ENCODE assay signal across 8 cellular contexts in the genomic region with DNA sequence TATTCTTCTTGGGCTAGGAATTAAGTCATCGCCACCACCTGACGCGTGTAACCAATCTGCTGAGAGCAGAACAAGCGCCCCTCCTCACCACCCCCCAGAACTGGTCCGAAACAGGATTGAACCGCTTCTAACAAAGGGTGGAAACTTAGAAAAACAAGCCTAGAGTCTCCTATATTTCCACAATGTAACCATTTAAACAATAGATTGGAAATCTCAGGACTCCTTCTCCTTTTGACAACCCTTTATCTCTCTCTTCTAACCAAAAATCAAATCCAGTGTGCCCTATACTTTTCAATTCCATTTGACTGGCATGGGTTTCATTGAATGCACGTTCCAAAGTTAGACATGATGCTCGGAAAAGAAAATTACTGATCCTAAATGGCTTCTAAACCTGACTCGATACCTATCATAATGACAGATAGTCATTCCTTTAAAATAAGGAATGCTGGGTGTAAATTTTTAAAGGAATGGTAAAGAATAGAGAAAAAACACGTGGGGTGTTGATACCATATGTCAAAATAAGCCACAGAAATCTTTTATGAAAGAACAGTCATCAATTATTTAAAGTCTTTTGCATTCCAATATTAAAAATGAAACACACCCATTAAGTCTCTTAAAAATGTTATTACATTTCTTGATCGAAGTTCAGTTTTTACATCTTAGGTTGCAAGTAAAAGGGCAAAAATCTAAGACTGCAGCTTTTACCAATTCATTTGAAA. TPM values are rescaled to one million over a fixed set of nuclear protein-coding genes. Genes with fewer than 3 reads are reported as not detected.
DNase-seq lines count a peak whose midpoint lies in the region; ATAC-seq, FAIRE-seq and TF ChIP-seq lines count a peak whose summit lies in the region.

No MANE protein-coding gene starts in this region.

- H3K36me3 Mint-ChIP-seq in activated T-helper 1 cell treated with anti-CD3 and anti-CD28 coated beads, Interleukin-12 subunit alpha, Interleukin-12 subunit beta, Interleukin-2, Interleukin-4 antibody, amounts not matched to agents 30 ng/mL and 10 ng/mL and 1 ng/mL, durations not matched to agents 14 hours and 24 hours and 36 hours (ENCODE audit: low read depth) = peaks cover 11% of the 10 kb centered on the region
- peaks cover 13% of the 10 kb centered on the region for H3K36me3 Mint-ChIP-seq in natural killer cell

- WGBS in A549 (ENCODE audit: missing lambda C conversion rate) = 2% methylated on average over 11 of the region's 11 CpGs

- no peak for FAIRE-seq in A549 (lab: Jason Lieb, UNC)

- peaks cover 3% of the 10 kb centered on the region for H3K27me3 Mint-ChIP-seq in activated T-helper 1 cell treated with anti-CD3 and anti-CD28 coated beads, Interleukin-12 subunit alpha, Interleukin-12 subunit beta, Interleukin-2, Interleukin-4 antibody, amounts not matched to agents 30 ng/mL and 10 ng/mL and 1 ng/mL, durations not matched to agents 14 hours and 24 hours and 36 hours (ENCODE audit: insufficient read depth)
- H3K27me3 Mint-ChIP-seq in natural killer cell (ENCODE audit: low read depth in 2 of 2) = no peaks in the 10 kb centered on the region

- in situ Hi-C loops in Panc1 (cut with HindIII; ENCODE audit: low pct_unique_long_range_greater_than_20kb, low sequenced_read_pairs) = no loop called here

- intact Hi-C loops in Panc1 (cut with micrococcal nuclease; ENCODE audit: unreplicated experiment) = loop anchor here (5.0 to 10.0 kb wide), 2 partner anchors 70 to 447 kb away; no protein-coding TSS in a partner anchor
- intact Hi-C loops in activated T-helper 1 cell treated with anti-CD3 and anti-CD28 coated beads, Interleukin-12 subunit alpha, Interleukin-12 subunit beta, Interleukin-2, Interleukin-4 antibody, amounts not matched to agents 30 ng/mL and 10 ng/mL and 1 ng/mL, durations not matched to agents 14 hours and 24 hours and 36 hours (cut with micrococcal nuclease) = loop anchor here (2.0 kb wide), 2 partner anchors 49 to 853 kb away; a partner anchor contains a TSS
- intact Hi-C loops in natural killer cell (cut with micrococcal nuclease) = loop anchor here (2.0 to 5.0 kb wide), 3 partner anchors 219 to 855 kb away; a partner anchor contains a TSS

- TF ChIP-seq CTCF in A549 (IDR thresholded peaks at IDR 0.05) = no peak
- TF ChIP-seq CTCF in Panc1 (IDR thresholded peaks at IDR 0.05) = no peak
- no peak for TF ChIP-seq CTCF in fibroblast of mammary gland (conservative IDR thresholded peaks at IDR 0.05; ENCODE audit: control insufficient read depth, insufficient read depth, low read depth, low read length)
- no peak for TF ChIP-seq CTCF in natural killer cell (IDR thresholded peaks at IDR 0.05)

- TF ChIP-seq EP300 in A549 (IDR thresholded peaks at IDR 0.05) = no peak

- DNase-seq in A549 (ENCODE audit: low read depth in 1 of 2, low spot score in 1 of 2) (peak; percentile 65 to 81), HuH-7.5 (ENCODE audit: low spot score) (peak; percentile 66), Panc1 (ENCODE audit: low read depth, low spot score) (peak; percentile 66), fibroblast of mammary gland (ENCODE audit: low read depth) (peak; percentile 89), natural killer cell (peak; percentile 69)
- peak; percentile 62 for DNase-seq in activated T-helper 1 cell treated with anti-CD3 and anti-CD28 coated beads, Interleukin-12 subunit alpha, Interleukin-12 subunit beta, Interleukin-2, Interleukin-4 antibody, amounts not matched to agents 30 ng/mL and 10 ng/mL and 1 ng/mL, durations not matched to agents 14 hours and 24 hours and 36 hours (ENCODE audit: low spot score)
- DNase-seq in stimulated activated naive CD4-positive, alpha-beta T cell (lab: John Stamatoyannopoulos, UW) = peak; percentile 51 to 92 (median 85)

- H3K4me1 ChIP-seq in A549 (peaks cover 19% of the 10 kb centered on the region; the same call in 2 of the 3 replicates), Panc1 (ENCODE audit: control insufficient read depth, insufficient read depth, low read length) (peaks cover 22% of the 10 kb centered on the region; the same call in 1 of the 2 replicates)

- H3K27ac ChIP-seq in A549 (peak overlapping the region; percentile 91 to 96), Panc1 (ENCODE audit: low read length) (peak overlapping the region; percentile 99)

- no peaks in the 10 kb centered on the region for H3K9me3 Mint-ChIP-seq in activated T-helper 1 cell treated with anti-CD3 and anti-CD28 coated beads, Interleukin-12 subunit alpha, Interleukin-12 subunit beta, Interleukin-2, Interleukin-4 antibody, amounts not matched to agents 30 ng/mL and 10 ng/mL and 1 ng/mL, durations not matched to agents 14 hours and 24 hours and 36 hours
- no peaks in the 10 kb centered on the region for H3K9me3 Mint-ChIP-seq in natural killer cell

- H3K4me3 Mint-ChIP-seq in activated T-helper 1 cell treated with anti-CD3 and anti-CD28 coated beads, Interleukin-12 subunit alpha, Interleukin-12 subunit beta, Interleukin-2, Interleukin-4 antibody, amounts not matched to agents 30 ng/mL and 10 ng/mL and 1 ng/mL, durations not matched to agents 14 hours and 24 hours and 36 hours = peak overlapping the region; percentile 98
- H3K4me3 Mint-ChIP-seq in natural killer cell = peak overlapping the region; percentile 99

- POLR2A ChIA-PET in A549 (lab: Yijun Ruan, JAX) (interaction anchor here (1.7 to 3.2 kb wide), 5 partner anchors 9 to 399 kb away, joined by 5 to 67 read pairs (median 23); no protein-coding TSS in a partner anchor), Panc1 (lab: Charles Lee) (no interaction called here)

- H3K36me3 ChIP-seq in Panc1 (ENCODE audit: control insufficient read depth, insufficient read depth, low read length) = peaks cover 22% of the 10 kb centered on the region

- TF ChIP-seq RAD21 in A549 (conservative IDR thresholded peaks at IDR 0.05 in 1 of 2, IDR thresholded peaks at IDR 0.05 in 1 of 2) = no peak

- H3K4me3 ChIP-seq in A549 = peak overlapping the region; percentile 60
- peak overlapping the region; percentile 72 to 84 for H3K4me3 ChIP-seq in Panc1 (ENCODE audit: low read depth in 2 of 2, low read length in 2 of 2)
- peak overlapping the region; percentile 83 for H3K4me3 ChIP-seq in fibroblast of mammary gland (ENCODE audit: control insufficient read depth, low read depth, low read length)

- no peak for TF ChIP-seq POLR2A in A549 (IDR thresholded peaks at IDR 0.05; ENCODE audit: low read length)

- peak overlapping the region; percentile 69 for H3K4me2 ChIP-seq in A549

- ATAC-seq in A549 (peak in 1 of 2 experiments; percentile 45; a peak in 3 of 6 replicates), GM18868 (IDR thresholded peaks at IDR 0.05; ENCODE audit: unreplicated experiment) (peak; percentile 14), Panc1 (no peak), natural killer cell (peak; percentile 21 to 37 (median 29))

- H3K4me1 Mint-ChIP-seq in activated T-helper 1 cell treated with anti-CD3 and anti-CD28 coated beads, Interleukin-12 subunit alpha, Interleukin-12 subunit beta, Interleukin-2, Interleukin-4 antibody, amounts not matched to agents 30 ng/mL and 10 ng/mL and 1 ng/mL, durations not matched to agents 14 hours and 24 hours and 36 hours (ENCODE audit: low read depth) = peaks cover 49% of the 10 kb centered on the region
- H3K4me1 Mint-ChIP-seq in natural killer cell = peaks cover 36 to 45% of the 10 kb centered on the region in 2 donors

- no peaks in the 10 kb centered on the region for H3K27me3 ChIP-seq in Panc1 (ENCODE audit: control insufficient read depth, insufficient read depth, low read length)

- H3K9me3 ChIP-seq in A549 (no peaks in the 10 kb centered on the region), Panc1 (ENCODE audit: control insufficient read depth, insufficient read depth, low read depth, low read length) (no peaks in the 10 kb centered on the region)

- CTCF ChIA-PET in A549 (lab: Yijun Ruan, JAX) = interaction anchor here (0.6 to 9.2 kb wide), 5 partner anchors 36 to 519 kb away, joined by 3 to 166 read pairs (median 56); no protein-coding TSS in a partner anchor
- CTCF ChIA-PET in Panc1 (lab: Charles Lee) = no interaction called here

- no TSS peak for BruUV-seq in Panc1 (replicated peaks; lab: Mats Ljungman, UMichigan)

- peak overlapping the region; percentile 100 for H3K27ac Mint-ChIP-seq in activated T-helper 1 cell treated with anti-CD3 and anti-CD28 coated beads, Interleukin-12 subunit alpha, Interleukin-12 subunit beta, Interleukin-2, Interleukin-4 antibody, amounts not matched to agents 30 ng/mL and 10 ng/mL and 1 ng/mL, durations not matched to agents 14 hours and 24 hours and 36 hours
- H3K27ac Mint-ChIP-seq in natural killer cell = peak overlapping the region; percentile 100

TF ChIP-seq in A549, 52 proteins besides CTCF, POLR2A, EP300 and RAD21 (continues in another document):
- 0 out of 2 replicates have a peak, but pooled peaks have one; percentile 43 for TF ChIP-seq HOXA7 (CRISPR knock-in tag; IDR thresholded peaks at IDR 0.05)
- TF ChIP-seq, protein P1, sequence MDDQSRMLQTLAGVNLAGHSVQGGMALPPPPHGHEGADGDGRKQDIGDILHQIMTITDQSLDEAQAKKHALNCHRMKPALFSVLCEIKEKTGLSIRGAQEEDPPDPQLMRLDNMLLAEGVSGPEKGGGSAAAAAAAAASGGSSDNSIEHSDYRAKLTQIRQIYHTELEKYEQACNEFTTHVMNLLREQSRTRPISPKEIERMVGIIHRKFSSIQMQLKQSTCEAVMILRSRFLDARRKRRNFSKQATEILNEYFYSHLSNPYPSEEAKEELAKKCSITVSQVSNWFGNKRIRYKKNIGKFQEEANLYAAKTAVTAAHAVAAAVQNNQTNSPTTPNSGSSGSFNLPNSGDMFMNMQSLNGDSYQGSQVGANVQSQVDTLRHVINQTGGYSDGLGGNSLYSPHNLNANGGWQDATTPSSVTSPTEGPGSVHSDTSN (IDR thresholded peaks at IDR 0.05) = no peak
- TF ChIP-seq, protein P2, sequence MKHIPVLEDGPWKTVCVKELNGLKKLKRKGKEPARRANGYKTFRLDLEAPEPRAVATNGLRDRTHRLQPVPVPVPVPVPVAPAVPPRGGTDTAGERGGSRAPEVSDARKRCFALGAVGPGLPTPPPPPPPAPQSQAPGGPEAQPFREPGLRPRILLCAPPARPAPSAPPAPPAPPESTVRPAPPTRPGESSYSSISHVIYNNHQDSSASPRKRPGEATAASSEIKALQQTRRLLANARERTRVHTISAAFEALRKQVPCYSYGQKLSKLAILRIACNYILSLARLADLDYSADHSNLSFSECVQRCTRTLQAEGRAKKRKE (CRISPR knock-in tag; IDR thresholded peaks at IDR 0.05; ENCODE audit: low read depth) = no peak
- no peak for TF ChIP-seq ESRRA (IDR thresholded peaks at IDR 0.05; ENCODE audit: borderline replicate concordance, low read length)

RNA-seq across cellular contexts. Expression of a gene that starts 1.2 kb away (rescaled TPM):
- 32.4 and 36.3 TPM in 2 replicates for polyA plus RNA-seq in A549 (2011; rRNA removed)
- 6.1 and 7.0 TPM in 2 replicates for polyA plus RNA-seq in A549 (2012; cell fraction: cytosol; rRNA removed)
- 6.6 and 9.2 TPM in 2 replicates for polyA plus RNA-seq in A549 (2012; cell fraction: nucleus; rRNA removed)
- polyA plus RNA-seq in A549 (2017; fragmentation: RNase III; extraction: RNeasy Plus Mini Kit Qiagen cat#74134 plus additional on column Dnase treatment) = 8.0 to 9.9 TPM (median 9.6 TPM) in 3 replicates
- polyA minus RNA-seq in A549 (2011; rRNA and poly(A)+ RNA removed) = 82.3 and 82.9 TPM in 2 replicates
- total RNA-seq in Panc1 (2021; ENCODE audit: unreplicated experiment) = 33.0 TPM
- 16.8 TPM for polyA plus RNA-seq in Panc1 (2012; ENCODE audit: insufficient read length)
- total RNA-seq in activated T-helper 1 cell treated with anti-CD3 and anti-CD28 coated beads, Interleukin-12 subunit alpha, Interleukin-12 subunit beta, Interleukin-2, Interleukin-4 antibody, amounts not matched to agents 30 ng/mL and 10 ng/mL and 1 ng/mL, durations not matched to agents 14 hours and 24 hours and 36 hours = 10.5 and 11.5 TPM in 2 replicates
- total RNA-seq in natural killer cell = 100 to 1,000 TPM; 117 to 375 (median 133) TPM
